1 cellular context compared by ENCODE assay signal in the genomic region with DNA sequence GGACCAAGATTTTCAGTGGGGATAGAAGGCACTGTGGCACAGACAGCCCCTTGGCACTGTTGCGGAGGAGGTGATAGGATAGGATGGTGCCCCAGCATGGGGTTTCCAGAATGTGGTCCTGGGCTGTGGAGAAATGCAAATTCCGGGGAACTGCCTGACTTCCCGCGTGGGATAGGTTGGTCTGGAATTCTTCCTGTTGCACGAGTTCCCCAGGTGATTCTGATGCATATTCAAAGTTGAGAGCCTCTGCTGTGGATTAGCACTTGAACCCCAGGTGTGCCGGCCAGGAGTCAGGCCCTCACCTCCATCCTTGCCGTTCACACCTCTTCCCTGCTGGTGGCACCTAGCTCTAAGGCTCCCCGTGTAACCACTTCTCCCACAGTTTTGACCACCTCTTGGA.
TF ChIP-seq lines count a peak whose summit lies in the region.

No MANE protein-coding gene starts in this region.

TF ChIP-seq in GM23338, 12 proteins besides CTCF, POLR2A, EP300 and RAD21 (continued from another document):
- TF ChIP-seq, protein P1, sequence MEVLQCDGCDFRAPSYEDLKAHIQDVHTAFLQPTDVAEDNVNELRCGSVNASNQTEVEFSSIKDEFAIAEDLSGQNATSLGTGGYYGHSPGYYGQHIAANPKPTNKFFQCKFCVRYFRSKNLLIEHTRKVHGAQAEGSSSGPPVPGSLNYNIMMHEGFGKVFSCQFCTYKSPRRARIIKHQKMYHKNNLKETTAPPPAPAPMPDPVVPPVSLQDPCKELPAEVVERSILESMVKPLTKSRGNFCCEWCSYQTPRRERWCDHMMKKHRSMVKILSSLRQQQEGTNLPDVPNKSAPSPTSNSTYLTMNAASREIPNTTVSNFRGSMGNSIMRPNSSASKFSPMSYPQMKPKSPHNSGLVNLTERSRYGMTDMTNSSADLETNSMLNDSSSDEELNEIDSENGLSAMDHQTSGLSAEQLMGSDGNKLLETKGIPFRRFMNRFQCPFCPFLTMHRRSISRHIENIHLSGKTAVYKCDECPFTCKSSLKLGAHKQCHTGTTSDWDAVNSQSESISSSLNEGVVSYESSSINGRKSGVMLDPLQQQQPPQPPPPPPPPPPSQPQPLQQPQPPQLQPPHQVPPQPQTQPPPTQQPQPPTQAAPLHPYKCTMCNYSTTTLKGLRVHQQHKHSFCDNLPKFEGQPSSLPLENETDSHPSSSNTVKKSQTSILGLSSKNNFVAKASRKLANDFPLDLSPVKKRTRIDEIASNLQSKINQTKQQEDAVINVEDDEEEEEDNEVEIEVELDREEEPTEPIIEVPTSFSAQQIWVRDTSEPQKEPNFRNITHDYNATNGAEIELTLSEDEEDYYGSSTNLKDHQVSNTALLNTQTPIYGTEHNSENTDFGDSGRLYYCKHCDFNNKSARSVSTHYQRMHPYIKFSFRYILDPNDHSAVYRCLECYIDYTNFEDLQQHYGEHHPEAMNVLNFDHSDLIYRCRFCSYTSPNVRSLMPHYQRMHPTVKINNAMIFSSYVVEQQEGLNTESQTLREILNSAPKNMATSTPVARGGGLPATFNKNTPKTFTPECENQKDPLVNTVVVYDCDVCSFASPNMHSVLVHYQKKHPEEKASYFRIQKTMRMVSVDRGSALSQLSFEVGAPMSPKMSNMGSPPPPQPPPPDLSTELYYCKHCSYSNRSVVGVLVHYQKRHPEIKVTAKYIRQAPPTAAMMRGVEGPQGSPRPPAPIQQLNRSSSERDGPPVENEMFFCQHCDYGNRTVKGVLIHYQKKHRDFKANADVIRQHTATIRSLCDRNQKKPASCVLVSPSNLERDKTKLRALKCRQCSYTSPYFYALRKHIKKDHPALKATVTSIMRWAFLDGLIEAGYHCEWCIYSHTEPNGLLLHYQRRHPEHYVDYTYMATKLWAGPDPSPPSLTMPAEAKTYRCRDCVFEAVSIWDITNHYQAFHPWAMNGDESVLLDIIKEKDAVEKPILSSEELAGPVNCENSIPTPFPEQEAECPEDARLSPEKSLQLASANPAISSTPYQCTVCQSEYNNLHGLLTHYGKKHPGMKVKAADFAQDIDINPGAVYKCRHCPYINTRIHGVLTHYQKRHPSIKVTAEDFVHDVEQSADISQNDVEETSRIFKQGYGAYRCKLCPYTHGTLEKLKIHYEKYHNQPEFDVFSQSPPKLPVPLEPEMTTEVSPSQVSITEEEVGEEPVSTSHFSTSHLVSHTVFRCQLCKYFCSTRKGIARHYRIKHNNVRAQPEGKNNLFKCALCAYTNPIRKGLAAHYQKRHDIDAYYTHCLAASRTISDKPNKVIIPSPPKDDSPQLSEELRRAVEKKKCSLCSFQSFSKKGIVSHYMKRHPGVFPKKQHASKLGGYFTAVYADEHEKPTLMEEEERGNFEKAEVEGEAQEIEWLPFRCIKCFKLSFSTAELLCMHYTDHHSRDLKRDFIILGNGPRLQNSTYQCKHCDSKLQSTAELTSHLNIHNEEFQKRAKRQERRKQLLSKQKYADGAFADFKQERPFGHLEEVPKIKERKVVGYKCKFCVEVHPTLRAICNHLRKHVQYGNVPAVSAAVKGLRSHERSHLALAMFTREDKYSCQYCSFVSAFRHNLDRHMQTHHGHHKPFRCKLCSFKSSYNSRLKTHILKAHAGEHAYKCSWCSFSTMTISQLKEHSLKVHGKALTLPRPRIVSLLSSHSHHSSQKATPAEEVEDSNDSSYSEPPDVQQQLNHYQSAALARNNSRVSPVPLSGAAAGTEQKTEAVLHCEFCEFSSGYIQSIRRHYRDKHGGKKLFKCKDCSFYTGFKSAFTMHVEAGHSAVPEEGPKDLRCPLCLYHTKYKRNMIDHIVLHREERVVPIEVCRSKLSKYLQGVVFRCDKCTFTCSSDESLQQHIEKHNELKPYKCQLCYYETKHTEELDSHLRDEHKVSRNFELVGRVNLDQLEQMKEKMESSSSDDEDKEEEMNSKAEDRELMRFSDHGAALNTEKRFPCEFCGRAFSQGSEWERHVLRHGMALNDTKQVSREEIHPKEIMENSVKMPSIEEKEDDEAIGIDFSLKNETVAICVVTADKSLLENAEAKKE (CRISPR knock-in tag; IDR thresholded peaks at IDR 0.05), result no peak
- TF ChIP-seq ZNF114 (CRISPR knock-in tag; IDR thresholded peaks at IDR 0.05) (no peak), ZNF331 (CRISPR knock-in tag; IDR thresholded peaks at IDR 0.05; ENCODE audit: low read depth) (no peak), NANOG (IDR thresholded peaks at IDR 0.05; ENCODE audit: borderline replicate concordance) (no peak), CREB1 (CRISPR knock-in tag; IDR thresholded peaks at IDR 0.05; ENCODE audit: low read depth) (no peak), STAT1 (IDR thresholded peaks at IDR 0.05; ENCODE audit: unreplicated experiment) (no peak), EZH2phosphoT487 (IDR thresholded peaks at IDR 0.05; ENCODE audit: unreplicated experiment) (no peak), JUNB (IDR thresholded peaks at IDR 0.05; ENCODE audit: unreplicated experiment) (no peak)
- TF ChIP-seq, protein P2, sequence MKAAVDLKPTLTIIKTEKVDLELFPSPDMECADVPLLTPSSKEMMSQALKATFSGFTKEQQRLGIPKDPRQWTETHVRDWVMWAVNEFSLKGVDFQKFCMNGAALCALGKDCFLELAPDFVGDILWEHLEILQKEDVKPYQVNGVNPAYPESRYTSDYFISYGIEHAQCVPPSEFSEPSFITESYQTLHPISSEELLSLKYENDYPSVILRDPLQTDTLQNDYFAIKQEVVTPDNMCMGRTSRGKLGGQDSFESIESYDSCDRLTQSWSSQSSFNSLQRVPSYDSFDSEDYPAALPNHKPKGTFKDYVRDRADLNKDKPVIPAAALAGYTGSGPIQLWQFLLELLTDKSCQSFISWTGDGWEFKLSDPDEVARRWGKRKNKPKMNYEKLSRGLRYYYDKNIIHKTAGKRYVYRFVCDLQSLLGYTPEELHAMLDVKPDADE (IDR thresholded peaks at IDR 0.05), result no peak
- TF ChIP-seq, protein P3, sequence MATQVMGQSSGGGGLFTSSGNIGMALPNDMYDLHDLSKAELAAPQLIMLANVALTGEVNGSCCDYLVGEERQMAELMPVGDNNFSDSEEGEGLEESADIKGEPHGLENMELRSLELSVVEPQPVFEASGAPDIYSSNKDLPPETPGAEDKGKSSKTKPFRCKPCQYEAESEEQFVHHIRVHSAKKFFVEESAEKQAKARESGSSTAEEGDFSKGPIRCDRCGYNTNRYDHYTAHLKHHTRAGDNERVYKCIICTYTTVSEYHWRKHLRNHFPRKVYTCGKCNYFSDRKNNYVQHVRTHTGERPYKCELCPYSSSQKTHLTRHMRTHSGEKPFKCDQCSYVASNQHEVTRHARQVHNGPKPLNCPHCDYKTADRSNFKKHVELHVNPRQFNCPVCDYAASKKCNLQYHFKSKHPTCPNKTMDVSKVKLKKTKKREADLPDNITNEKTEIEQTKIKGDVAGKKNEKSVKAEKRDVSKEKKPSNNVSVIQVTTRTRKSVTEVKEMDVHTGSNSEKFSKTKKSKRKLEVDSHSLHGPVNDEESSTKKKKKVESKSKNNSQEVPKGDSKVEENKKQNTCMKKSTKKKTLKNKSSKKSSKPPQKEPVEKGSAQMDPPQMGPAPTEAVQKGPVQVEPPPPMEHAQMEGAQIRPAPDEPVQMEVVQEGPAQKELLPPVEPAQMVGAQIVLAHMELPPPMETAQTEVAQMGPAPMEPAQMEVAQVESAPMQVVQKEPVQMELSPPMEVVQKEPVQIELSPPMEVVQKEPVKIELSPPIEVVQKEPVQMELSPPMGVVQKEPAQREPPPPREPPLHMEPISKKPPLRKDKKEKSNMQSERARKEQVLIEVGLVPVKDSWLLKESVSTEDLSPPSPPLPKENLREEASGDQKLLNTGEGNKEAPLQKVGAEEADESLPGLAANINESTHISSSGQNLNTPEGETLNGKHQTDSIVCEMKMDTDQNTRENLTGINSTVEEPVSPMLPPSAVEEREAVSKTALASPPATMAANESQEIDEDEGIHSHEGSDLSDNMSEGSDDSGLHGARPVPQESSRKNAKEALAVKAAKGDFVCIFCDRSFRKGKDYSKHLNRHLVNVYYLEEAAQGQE (IDR thresholded peaks at IDR 0.05; ENCODE audit: unreplicated experiment), result no peak
